8 cellular contexts compared by ENCODE assay signal in the genomic region with DNA sequence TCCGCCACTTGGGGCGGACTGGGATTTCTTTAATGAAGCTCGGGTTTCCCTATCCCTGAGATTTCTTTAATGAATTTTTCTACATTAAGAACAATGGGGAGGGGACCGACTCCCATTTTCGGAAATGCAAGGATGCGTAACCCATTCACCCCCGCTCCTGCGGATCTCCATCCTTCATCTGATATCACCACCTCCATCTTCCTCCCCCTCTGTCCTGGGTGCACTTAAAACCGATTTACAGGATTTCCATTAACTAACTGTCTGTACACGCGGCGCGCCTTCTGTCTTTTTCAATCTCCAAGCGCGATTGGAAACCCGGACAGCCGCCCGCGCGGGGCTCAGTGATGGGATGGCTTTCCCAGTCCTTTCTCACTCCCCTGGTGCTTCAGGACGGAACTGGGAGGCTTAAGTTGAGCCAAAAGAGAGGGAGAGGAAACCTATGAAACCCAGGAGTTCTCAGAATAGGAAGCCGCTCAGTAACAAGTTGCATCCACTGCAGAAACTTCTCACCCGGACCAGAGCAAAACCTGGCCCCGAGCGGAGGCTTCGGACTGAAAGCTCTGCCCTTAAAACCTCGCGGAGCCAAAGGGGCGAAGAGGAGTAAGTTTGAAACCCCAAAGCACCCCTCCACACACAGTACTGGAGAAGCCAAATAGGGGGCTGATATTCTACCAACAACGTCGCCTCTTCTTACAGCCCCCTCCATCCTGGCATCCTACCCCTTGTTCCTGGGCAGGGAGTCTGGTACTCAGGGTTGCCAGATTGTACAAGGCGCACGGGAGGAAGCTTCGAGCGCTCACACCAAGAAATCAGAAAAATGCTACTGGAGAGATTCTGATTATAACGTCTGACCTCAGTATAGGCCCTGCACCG. TPM values are rescaled to one million over a fixed set of nuclear protein-coding genes. Genes with fewer than 3 reads are reported as not detected.
A peak's percentile ranks its signal among the peaks of the same experiment; 100 is the strongest.
DNase-seq lines count a peak whose midpoint lies in the region; ATAC-seq and TF ChIP-seq lines count a peak whose summit lies in the region.

No MANE protein-coding gene starts in this region.

- no TSS peak for BruUV-seq in MCF 10A (replicated peaks; lab: Mats Ljungman, UMichigan)

- TF ChIP-seq EP300 in tibial nerve (IDR thresholded peaks at IDR 0.05) = no peak

- no peaks in the 10 kb centered on the region for H3K36me3 ChIP-seq in tibial nerve

- peak overlapping the region; percentile 99 for H3K4me3 Mint-ChIP-seq in MCF 10A (ENCODE audit: unreplicated experiment)

- POLR2A ChIA-PET in MCF 10A (lab: Yijun Ruan, JAX) = interaction anchor here (0.6 to 4.2 kb wide), 7 partner anchors 12 to 1554 kb away, joined by 3 to 31 read pairs (median 3); no protein-coding TSS in a partner anchor

- no peak for ATAC-seq in HG03442 (IDR thresholded peaks at IDR 0.05; ENCODE audit: unreplicated experiment)
- ATAC-seq in HG02840 (IDR thresholded peaks at IDR 0.05; ENCODE audit: low FRiP score, unreplicated experiment) = no peak

- no peak for TF ChIP-seq POLR2A in tibial nerve (IDR thresholded peaks at IDR 0.05)

- peaks cover 0 to 75% (median 16%) of the 10 kb centered on the region in 4 donors for H3K4me1 ChIP-seq in tibial nerve

- peaks cover 4% of the 10 kb centered on the region for H3K27me3 Mint-ChIP-seq in MCF 10A (ENCODE audit: insufficient read depth, unreplicated experiment)

- TF ChIP-seq CTCF in MCF 10A (IDR thresholded peaks at IDR 0.05; ENCODE audit: unreplicated experiment) (peak; percentile 3), tibial nerve (IDR thresholded peaks at IDR 0.05) (peak in 2 of 5 experiments; percentile 9 to 24)

- H3K27ac ChIP-seq in tibial nerve = peak overlapping the region; percentile 65 to 96 (median 84)

- intact Hi-C loops in MCF 10A (cut with micrococcal nuclease) = loop anchor here (1.0 to 10.0 kb wide), 4 partner anchors 264 to 1532 kb away; no protein-coding TSS in a partner anchor

- DNase-seq in activated T-cell treated with anti-CD3 and anti-CD28 coated beads, Interleukin-2, amount 50 U/mL, for 1 hour = peak; percentile 19
- no peak for DNase-seq in activated T-cell treated with anti-CD3 and anti-CD28 coated beads for 4 hours
- no peak for DNase-seq in MCF 10A (ENCODE audit: unreplicated experiment)
- peak; percentile 51 for DNase-seq in left kidney (ENCODE audit: low read depth, low spot score)
- DNase-seq in tibial nerve (ENCODE audit: low spot score in 2 of 2) = peak in 1 of 2 donors; percentile 31
- no peak for DNase-seq in LoVo (ENCODE audit: low spot score)

- no peaks in the 10 kb centered on the region for H3K9me3 ChIP-seq in tibial nerve

- H3K4me1 Mint-ChIP-seq in MCF 10A (ENCODE audit: insufficient read depth, unreplicated experiment) = peaks cover 47% of the 10 kb centered on the region

- peaks cover 5% of the 10 kb centered on the region for H3K36me3 Mint-ChIP-seq in MCF 10A (ENCODE audit: insufficient read depth, unreplicated experiment)

- CTCF ChIA-PET in MCF 10A (lab: Yijun Ruan, JAX) = interaction anchor here (0.6 to 11.0 kb wide), 20 partner anchors 9 to 1281 kb away, joined by 3 to 151 read pairs (median 4); no protein-coding TSS in a partner anchor

- H3K27me3 ChIP-seq in tibial nerve = peaks cover 0 to 5% of the 10 kb centered on the region in 2 donors

- H3K4me3 ChIP-seq in tibial nerve = peak overlapping the region; percentile 36 to 78 (median 58)

- no peaks in the 10 kb centered on the region for H3K9me3 Mint-ChIP-seq in MCF 10A (ENCODE audit: unreplicated experiment)

- peak overlapping the region; percentile 40 for H3K27ac Mint-ChIP-seq in MCF 10A (ENCODE audit: low read depth, unreplicated experiment)

- WGBS in tibial nerve, 2 donors = 12 to 17% methylated on average over 37 of the region's 37 CpGs

RNA-seq across cellular contexts. Expression of gene COL12A1, which starts 0.7 kb away (rescaled TPM):
- total RNA-seq in MCF 10A (2022) (110 and 136 TPM in 2 replicates), tibial nerve (100 to 1,000 TPM; 208 to 539 (median 257) TPM)

RNA-seq across cellular contexts. Expression of gene COX7A2, which starts 37.0 kb away (rescaled TPM):
- total RNA-seq in MCF 10A (2022) (316 and 375 TPM in 2 replicates), tibial nerve (100 to 1,000 TPM; 178 to 529 (median 230) TPM)

Comparison
In these comparisons a context has a peak if more than half of its experiments do, and no peak if none do; other contexts are left out.
1. DNase-seq: peak in activated T-cell treated with anti-CD3 and anti-CD28 coated beads, Interleukin-2, amount 50 U/mL, for 1 hour (single experiment) and left kidney (single experiment); none in activated T-cell treated with anti-CD3 and anti-CD28 coated beads for 4 hours (single experiment), MCF 10A (single experiment) and LoVo (single experiment).